ENCODE assay signal across 11 cellular contexts in the genomic region with DNA sequence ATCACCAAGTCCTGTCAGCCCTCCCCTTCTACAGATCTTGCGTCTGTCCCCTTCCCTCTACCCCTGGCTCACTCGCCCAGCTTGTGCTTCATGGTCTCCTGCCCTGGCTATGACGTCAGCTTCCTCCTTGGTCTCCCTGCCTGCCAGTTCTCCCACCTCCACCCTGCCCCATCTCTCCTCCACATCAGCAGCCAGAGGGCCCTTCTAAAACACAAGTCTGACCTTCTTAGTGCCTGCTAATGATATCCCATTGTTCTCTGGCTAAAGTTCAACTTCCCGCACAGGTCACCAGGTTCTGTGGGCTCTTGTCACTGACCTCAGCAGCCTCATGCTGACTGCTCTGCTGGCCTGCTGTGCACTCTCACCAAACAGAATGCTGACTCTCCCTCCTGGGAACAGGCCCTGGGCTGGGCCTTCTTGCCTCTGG. TPM values are rescaled to one million over a fixed set of nuclear protein-coding genes. Genes with fewer than 3 reads are reported as not detected.
DNase-seq lines count a peak whose midpoint lies in the region; FAIRE-seq and TF ChIP-seq lines count a peak whose summit lies in the region.
"Had no signal": no experiment of that assay in that cellular context is flagged by ENCODE, and none has a peak within 500 bp of the region (broad histone marks: within the 10 kb centered on the region; RNA-seq: fewer than 3 reads in every experiment).

No MANE protein-coding gene starts in this region.

- intact Hi-C loops in MCF 10A (cut with micrococcal nuclease): no loop called here

- no peaks in the 10 kb centered on the region for H3K9me3 Mint-ChIP-seq in MCF 10A (ENCODE audit: unreplicated experiment)

- peaks cover 49% of the 10 kb centered on the region for H3K4me1 Mint-ChIP-seq in MCF 10A (ENCODE audit: insufficient read depth, unreplicated experiment)

- H3K9me3 ChIP-seq in BLaER1: no peaks in the 10 kb centered on the region
- H3K9me3 ChIP-seq: gastroesophageal sphincter, mucosa of descending colon had no signal

- H3K36me3 Mint-ChIP-seq in MCF 10A (ENCODE audit: insufficient read depth, unreplicated experiment): no peaks in the 10 kb centered on the region
- H3K36me3 Mint-ChIP-seq: activated naive CD8-positive, alpha-beta T cell had no signal

- H3K27ac Mint-ChIP-seq in MCF 10A (ENCODE audit: low read depth, unreplicated experiment): peak overlapping the region; percentile 81
- H3K27ac Mint-ChIP-seq: activated naive CD8-positive, alpha-beta T cell had no signal

- peak overlapping the region; percentile 60 for H3K27ac ChIP-seq in BLaER1
- H3K27ac ChIP-seq: gastroesophageal sphincter had no signal

- DNase-seq in M059J (ENCODE audit: low read depth): peak; percentile 12
- peak; percentile 63 for DNase-seq in MCF 10A (ENCODE audit: unreplicated experiment)
- peak; percentile 73 for DNase-seq in left kidney (ENCODE audit: low read depth, low spot score)
- DNase-seq in nucleus accumbens (lab: John Stamatoyannopoulos, UW): no peak
- DNase-seq in NK-92 (lab: John Stamatoyannopoulos, UW; ENCODE audit: unreplicated experiment): no peak
- DNase-seq in urothelium cell line (ENCODE audit: low spot score): no peak
- no peak for DNase-seq in NCI-H748 (lab: John Stamatoyannopoulos, UW; ENCODE audit: unreplicated experiment)
- DNase-seq: mucosa of descending colon had no signal

- H3K27me3 ChIP-seq in BLaER1: no peaks in the 10 kb centered on the region

- peak overlapping the region; percentile 20 for H3K4me3 Mint-ChIP-seq in MCF 10A (ENCODE audit: unreplicated experiment)
- H3K4me3 Mint-ChIP-seq: activated naive CD8-positive, alpha-beta T cell had no signal

- H4K20me1 ChIP-seq in BLaER1: no peaks in the 10 kb centered on the region

- no peak for TF ChIP-seq CTCF in MCF 10A (IDR thresholded peaks at IDR 0.05; ENCODE audit: unreplicated experiment)

- H3K4me2 ChIP-seq in BLaER1: peak overlapping the region; percentile 51

- H3K4me3 ChIP-seq in BLaER1: no peak overlapping the region
- H3K4me3 ChIP-seq: gastroesophageal sphincter, mucosa of descending colon had no signal

- 0 out of 2 replicates have a peak overlapping the region, but pooled peaks have one; percentile 43 for H3K9ac ChIP-seq in BLaER1

- POLR2A ChIA-PET in MCF 10A (lab: Yijun Ruan, JAX): interaction anchor here (0.6 to 5.0 kb wide), 12 partner anchors 8 to 187 kb away, joined by 3 to 52 read pairs (median 6); partner anchors contain the start of genes CAP1, MFSD2A and PPIE

- H3K27me3 Mint-ChIP-seq in MCF 10A (ENCODE audit: insufficient read depth, unreplicated experiment): no peaks in the 10 kb centered on the region
- H3K27me3 Mint-ChIP-seq: activated naive CD8-positive, alpha-beta T cell had no signal

- CTCF ChIA-PET in MCF 10A (lab: Yijun Ruan, JAX): interaction anchor here (0.6 to 5.9 kb wide), 9 partner anchors 7 to 106 kb away, joined by 3 to 55 read pairs (median 5); partner anchors contain the start of gene MFSD2A

- FAIRE-seq in urothelium cell line (lab: Jason Lieb, UNC): no peak

- no peaks in the 10 kb centered on the region for H3K36me3 ChIP-seq in BLaER1
- H3K36me3 ChIP-seq: gastroesophageal sphincter had no signal

- BruUV-seq in MCF 10A (replicated peaks; lab: Mats Ljungman, UMichigan): no TSS peak

- H3K4me1 ChIP-seq in BLaER1: peaks cover 18% of the 10 kb centered on the region

RNA-seq across cellular contexts. Expression of gene MYCL, which starts 24.6 kb away (rescaled TPM):
- total RNA-seq in M059J (2014; rRNA removed; shearing (Covaris generic)): 0.57 TPM in 1 of 2 replicates, not detected in the other
- 0.63 and 1.1 TPM in 2 replicates for total RNA-seq in MCF 10A (2022)

RNA-seq across cellular contexts. Expression of gene MFSD2A, which starts 28.6 kb away (rescaled TPM):
- 1.2 and 2.3 TPM in 2 replicates for total RNA-seq in M059J (2014; rRNA removed; shearing (Covaris generic))
- total RNA-seq in MCF 10A (2022): 49.1 and 52.9 TPM in 2 replicates

RNA-seq across cellular contexts. Expression of gene TRIT1, which starts 43.1 kb away (rescaled TPM):
- 15.2 and 26.3 TPM in 2 replicates for total RNA-seq in M059J (2014; rRNA removed; shearing (Covaris generic))
- 27.4 and 30.6 TPM in 2 replicates for total RNA-seq in MCF 10A (2022)

Comparison
In these comparisons a context has a peak if more than half of its experiments do, and no peak if none do; other contexts are left out.
1. DNase-seq: peak in M059J (single experiment), MCF 10A (single experiment) and left kidney (single experiment); none in nucleus accumbens (0 of 56), NK-92 (single experiment), urothelium cell line (single experiment) and NCI-H748 (single experiment).
2. RNA of gene MFSD2A, which starts 28.6 kb away (total RNA-seq): 49.1 to 52.9 TPM in MCF 10A; 1.2 to 2.3 TPM in M059J; every median in the first group is over 10 times any median in the second.